Comparison of ENCODE assay signal across 21 cellular contexts in genomic region chr14:38113546-38113945, GRCh38.
DNase-seq lines count a peak whose midpoint lies in the region; ATAC-seq and TF ChIP-seq lines count a peak whose summit lies in the region.
"Had no signal": no experiment of that assay in that cellular context is flagged by ENCODE, and none has a peak within 500 bp of the region (broad histone marks: within the 10 kb centered on the region; RNA-seq: fewer than 3 reads in every experiment).

No MANE protein-coding gene starts in this region.

- intact Hi-C loops in OCI-LY7 (cut with micrococcal nuclease; ENCODE audit: unreplicated experiment) = no loop called here

- H3K9me2 ChIP-seq in GM23338 (ENCODE audit: insufficient read depth) = no peaks in the 10 kb centered on the region
- H3K9me2 ChIP-seq in OCI-LY7 (ENCODE audit: insufficient read depth, low read length) = no peaks in the 10 kb centered on the region

- H4K5ac ChIP-seq in mesendoderm (ENCODE audit: low read length) = no peak overlapping the region

- no peak overlapping the region for H3K27ac Mint-ChIP-seq in GM23338
- H3K27ac Mint-ChIP-seq: B cell; CD4-positive, alpha-beta T cell; CD8-positive, alpha-beta T cell had no signal

- no peak overlapping the region for H2AFZ ChIP-seq in GM23338
- peak overlapping the region; percentile 46; the same call in 1 of the 2 replicates for H2AFZ ChIP-seq in OCI-LY7 (ENCODE audit: low read length)

- H3K56ac ChIP-seq in mesendoderm (ENCODE audit: low read length) = no peak overlapping the region

- H3K9me3 Mint-ChIP-seq in GM23338 = peaks cover 13% of the 10 kb centered on the region
- H3K9me3 Mint-ChIP-seq: CD4-positive, alpha-beta T cell; CD8-positive, alpha-beta T cell had no signal

- TF ChIP-seq CTCF in GM23338 (conservative IDR thresholded peaks at IDR 0.05; ENCODE audit: low read depth in 2 of 2) = no peak
- TF ChIP-seq CTCF in OCI-LY7 (conservative IDR thresholded peaks at IDR 0.05; ENCODE audit: low read length) = no peak
- no peak for TF ChIP-seq CTCF in Peyer's patch (IDR thresholded peaks at IDR 0.05)

- H4K8ac ChIP-seq in mesendoderm (ENCODE audit: low read depth, low read length) = no peak overlapping the region

- H2AK5ac ChIP-seq in mesendoderm (ENCODE audit: low read length) = no peak overlapping the region

- peaks cover 66% of the 10 kb centered on the region for H3K9me3 ChIP-seq in OCI-LY7 (ENCODE audit: low read length)
- no peaks in the 10 kb centered on the region for H3K9me3 ChIP-seq in Peyer's patch
- H3K9me3 ChIP-seq: A549, Caco-2 had no signal

- peaks cover 16% of the 10 kb centered on the region for H3K4me1 Mint-ChIP-seq in GM23338
- H3K4me1 Mint-ChIP-seq: B cell had no signal

- H3K18ac ChIP-seq in mesendoderm (ENCODE audit: low read length) = no peak overlapping the region

- no peak overlapping the region for H3K4ac ChIP-seq in mesendoderm (ENCODE audit: low read depth, low read length)

- ATAC-seq in GM23338 = peak; percentile 75
- ATAC-seq: A549; CD8-positive, alpha-beta T cell; GM12878 had no signal

- H3K9ac ChIP-seq in mesendoderm (ENCODE audit: low read length) = no peak overlapping the region
- H3K9ac ChIP-seq: BLaER1 treated with 17β-estradiol and CSF1 and Interleukin-3, amounts not matched to agents 10 nM and 100 nM had no signal

- DNase-seq in GM23338 (ENCODE audit: low spot score) = peak; percentile 25
- DNase-seq in OCI-LY7 (ENCODE audit: low spot score) = no peak
- DNase-seq in mesendoderm = no peak
- DNase-seq in DMS153 treated with DMSO at 0.1 percent for 48 hours (lab: John Stamatoyannopoulos, UW; ENCODE audit: unreplicated experiment) = no peak
- no peak for DNase-seq in Peyer's patch
- DNase-seq: AML-193; Caco-2; Calu3; CD4-positive, alpha-beta T cell; CD8-positive, alpha-beta T cell; DMS53; DMS79; DND-41; EL; GDM1 had no signal

- H3K27ac ChIP-seq in GM23338 (ENCODE audit: low read depth) = no peak overlapping the region
- no peak overlapping the region for H3K27ac ChIP-seq in OCI-LY7 (ENCODE audit: low read depth, low read length, poor library complexity, severe bottlenecking)
- no peak overlapping the region for H3K27ac ChIP-seq in mesendoderm (ENCODE audit: low read depth, low read length)
- H3K27ac ChIP-seq in Peyer's patch = no peak overlapping the region
- H3K27ac ChIP-seq: 22Rv1; A549; BLaER1 treated with 17β-estradiol and CSF1 and Interleukin-3, amounts not matched to agents 10 nM and 100 nM; C4-2B had no signal

- no peak for TF ChIP-seq POLR2A in Peyer's patch (IDR thresholded peaks at IDR 0.05)

- no TSS peak for BruUV-seq in OCI-LY7 (replicated peaks; lab: Mats Ljungman, UMichigan)

- H4K20me1 ChIP-seq in GM23338 (replicated peaks; ENCODE audit: insufficient read depth) (no peaks in the 10 kb centered on the region), OCI-LY7 (ENCODE audit: insufficient read depth, low read length) (no peaks in the 10 kb centered on the region)
- H4K20me1 ChIP-seq: BLaER1 treated with 17β-estradiol and CSF1 and Interleukin-3, amounts not matched to agents 10 nM and 100 nM had no signal

- H3K4me2 ChIP-seq in GM23338 (peak overlapping the region; percentile 10), OCI-LY7 (ENCODE audit: low read length) (no peak overlapping the region), mesendoderm (ENCODE audit: low read length) (no peak overlapping the region)
- H3K4me2 ChIP-seq: A549; BLaER1 treated with 17β-estradiol and CSF1 and Interleukin-3, amounts not matched to agents 10 nM and 100 nM had no signal

- H3F3A ChIP-seq in GM23338 (replicated peaks; ENCODE audit: low read depth) = no peaks in the 10 kb centered on the region

- H3K23ac ChIP-seq in mesendoderm (ENCODE audit: low read length) = no peak overlapping the region

- no peaks in the 10 kb centered on the region for H3K36me3 ChIP-seq in GM23338 (ENCODE audit: insufficient read depth)
- H3K36me3 ChIP-seq in OCI-LY7 (ENCODE audit: insufficient read depth, low read length) = peaks cover 25% of the 10 kb centered on the region
- no peaks in the 10 kb centered on the region for H3K36me3 ChIP-seq in mesendoderm (ENCODE audit: control insufficient read depth, insufficient read depth, low read length)
- no peaks in the 10 kb centered on the region for H3K36me3 ChIP-seq in Peyer's patch
- H3K36me3 ChIP-seq: BLaER1 treated with 17β-estradiol and CSF1 and Interleukin-3, amounts not matched to agents 10 nM and 100 nM had no signal

- H3K4me1 ChIP-seq in GM23338 (ENCODE audit: insufficient read depth) = peaks cover 12% of the 10 kb centered on the region
- no peaks in the 10 kb centered on the region for H3K4me1 ChIP-seq in OCI-LY7 (ENCODE audit: insufficient read depth, low read length, poor library complexity, severe bottlenecking)
- no peaks in the 10 kb centered on the region for H3K4me1 ChIP-seq in mesendoderm (ENCODE audit: control insufficient read depth, low read depth, low read length)
- no peaks in the 10 kb centered on the region for H3K4me1 ChIP-seq in Peyer's patch
- H3K4me1 ChIP-seq: A549; BLaER1 treated with 17β-estradiol and CSF1 and Interleukin-3, amounts not matched to agents 10 nM and 100 nM; Caco-2 had no signal

- H2BK15ac ChIP-seq in mesendoderm (replicated peaks; ENCODE audit: low read depth) = peak overlapping the region; percentile 74

- H3K4me3 Mint-ChIP-seq in GM23338 = no peak overlapping the region
- H3K4me3 Mint-ChIP-seq: B cell; CD4-positive, alpha-beta T cell; CD8-positive, alpha-beta T cell had no signal

- H2BK5ac ChIP-seq in mesendoderm (ENCODE audit: low read length) = no peak overlapping the region

- H3K79me1 ChIP-seq in mesendoderm (ENCODE audit: low read length) = no peaks in the 10 kb centered on the region

- no peaks in the 10 kb centered on the region for H3K79me2 ChIP-seq in GM23338 (replicated peaks; ENCODE audit: insufficient read depth)
- H3K79me2 ChIP-seq in OCI-LY7 (ENCODE audit: insufficient read depth, low read depth, low read length) = no peaks in the 10 kb centered on the region
- no peaks in the 10 kb centered on the region for H3K79me2 ChIP-seq in mesendoderm (ENCODE audit: control insufficient read depth, insufficient read depth, low read length)

- CTCF ChIA-PET in OCI-LY7 (lab: Charles Lee; ENCODE audit: unreplicated experiment) = interaction anchor here (0.6 kb wide), 1 partner anchor 12 kb away, joined by 3 read pairs; no protein-coding TSS in a partner anchor

- H3K4me3 ChIP-seq in GM23338 = no peak overlapping the region
- H3K4me3 ChIP-seq in OCI-LY7 (ENCODE audit: low read depth, low read length, poor library complexity, severe bottlenecking) = no peak overlapping the region
- no peak overlapping the region for H3K4me3 ChIP-seq in mesendoderm (ENCODE audit: low read length)
- no peak overlapping the region for H3K4me3 ChIP-seq in Peyer's patch
- H3K4me3 ChIP-seq: A549; BLaER1 treated with 17β-estradiol and CSF1 and Interleukin-3, amounts not matched to agents 10 nM and 100 nM; GM12878 had no signal

- H3K27me3 Mint-ChIP-seq in GM23338 (ENCODE audit: insufficient read depth, low read depth, poor library complexity) = no peaks in the 10 kb centered on the region
- H3K27me3 Mint-ChIP-seq: B cell; CD4-positive, alpha-beta T cell had no signal

- peaks cover 10% of the 10 kb centered on the region; the same call in 2 of the 3 replicates for H3K36me3 Mint-ChIP-seq in GM23338 (ENCODE audit: low read depth)
- H3K36me3 Mint-ChIP-seq: CD8-positive, alpha-beta T cell had no signal

- H3K27me3 ChIP-seq in GM23338 (ENCODE audit: insufficient read depth) = no peaks in the 10 kb centered on the region
- H3K27me3 ChIP-seq in mesendoderm (ENCODE audit: insufficient read depth, low read length, poor library complexity) = no peaks in the 10 kb centered on the region
- no peaks in the 10 kb centered on the region for H3K27me3 ChIP-seq in Peyer's patch
- H3K27me3 ChIP-seq: BLaER1 treated with 17β-estradiol and CSF1 and Interleukin-3, amounts not matched to agents 10 nM and 100 nM had no signal

- POLR2A ChIA-PET in OCI-LY7 (lab: Charles Lee) = interaction anchor here (0.7 to 9.7 kb wide), 5 partner anchors 12 to 67 kb away, joined by 3 to 157 read pairs (median 4); no protein-coding TSS in a partner anchor

- no peak overlapping the region for H2BK120ac ChIP-seq in mesendoderm (ENCODE audit: low read depth, low read length)

TF ChIP-seq in GM23338, 12 proteins besides CTCF, POLR2A, EP300 and RAD21 (continues in another document):
- no peak for TF ChIP-seq JUNB (IDR thresholded peaks at IDR 0.05; ENCODE audit: unreplicated experiment)
